8 cellular contexts compared by ENCODE assay signal in the genomic region with DNA sequence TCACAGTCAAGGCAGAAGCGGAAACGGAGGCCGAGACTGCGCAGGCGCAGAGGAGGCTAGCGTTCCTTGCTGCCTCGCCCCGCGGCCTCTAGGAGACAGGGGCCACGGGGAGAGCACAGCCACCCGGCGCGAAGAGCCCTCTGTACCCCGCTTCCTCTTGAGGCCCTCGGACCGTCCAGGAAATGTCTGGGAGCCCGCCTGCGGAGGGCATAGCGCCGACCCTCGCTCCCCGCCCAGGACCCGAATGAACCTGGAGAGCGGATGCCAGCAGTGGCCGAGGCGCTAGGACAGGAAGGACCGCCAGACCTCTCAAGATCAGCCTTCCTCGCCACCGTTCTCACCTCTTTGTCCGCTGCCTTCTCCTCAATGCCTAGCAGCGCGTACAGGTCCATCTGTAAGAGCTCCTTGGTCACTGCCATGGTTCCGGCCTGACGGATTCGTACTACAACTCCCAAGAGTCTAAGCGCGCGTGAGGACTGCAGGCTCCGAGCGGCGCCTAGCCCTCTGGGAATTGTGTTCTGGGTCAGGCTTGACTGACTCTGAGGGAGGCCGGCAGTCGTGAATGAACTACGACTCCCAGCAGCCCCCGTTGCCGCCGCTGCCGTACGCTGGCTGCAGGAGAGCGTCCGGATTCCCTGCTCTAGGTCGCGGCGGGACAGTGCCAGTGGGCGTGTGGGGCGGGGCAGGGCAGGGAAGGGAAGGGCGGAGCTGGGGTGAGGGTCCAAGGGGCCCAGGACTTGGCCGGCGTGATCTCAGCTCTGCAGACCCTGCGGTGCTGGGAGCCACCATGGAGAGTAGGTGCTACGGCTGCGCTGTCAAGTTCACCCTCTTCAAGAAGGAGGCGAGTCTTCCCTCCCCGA. TPM values are rescaled to one million over a fixed set of nuclear protein-coding genes. Genes with fewer than 3 reads are reported as not detected.
DNase-seq lines count a peak whose midpoint lies in the region; ATAC-seq and TF ChIP-seq lines count a peak whose summit lies in the region.

A gene with protein sequence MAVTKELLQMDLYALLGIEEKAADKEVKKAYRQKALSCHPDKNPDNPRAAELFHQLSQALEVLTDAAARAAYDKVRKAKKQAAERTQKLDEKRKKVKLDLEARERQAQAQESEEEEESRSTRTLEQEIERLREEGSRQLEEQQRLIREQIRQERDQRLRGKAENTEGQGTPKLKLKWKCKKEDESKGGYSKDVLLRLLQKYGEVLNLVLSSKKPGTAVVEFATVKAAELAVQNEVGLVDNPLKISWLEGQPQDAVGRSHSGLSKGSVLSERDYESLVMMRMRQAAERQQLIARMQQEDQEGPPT (minus strand): TSS at position 446 of the 860 bp plus-strand sequence. CDS start 27 bp downstream, at position 419.
A gene with protein sequence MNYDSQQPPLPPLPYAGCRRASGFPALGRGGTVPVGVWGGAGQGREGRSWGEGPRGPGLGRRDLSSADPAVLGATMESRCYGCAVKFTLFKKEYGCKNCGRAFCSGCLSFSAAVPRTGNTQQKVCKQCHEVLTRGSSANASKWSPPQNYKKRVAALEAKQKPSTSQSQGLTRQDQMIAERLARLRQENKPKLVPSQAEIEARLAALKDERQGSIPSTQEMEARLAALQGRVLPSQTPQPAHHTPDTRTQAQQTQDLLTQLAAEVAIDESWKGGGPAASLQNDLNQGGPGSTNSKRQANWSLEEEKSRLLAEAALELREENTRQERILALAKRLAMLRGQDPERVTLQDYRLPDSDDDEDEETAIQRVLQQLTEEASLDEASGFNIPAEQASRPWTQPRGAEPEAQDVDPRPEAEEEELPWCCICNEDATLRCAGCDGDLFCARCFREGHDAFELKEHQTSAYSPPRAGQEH (plus strand): TSS at position 62 of the 860 bp plus-strand sequence. CDS start 501 bp downstream, at position 563.

- no peaks in the 10 kb centered on the region for H3K9me3 Mint-ChIP-seq in activated CD4-positive, alpha-beta T cell treated with anti-CD3 and anti-CD28 coated beads, Interleukin-2, amount 10 ng/mL, durations not matched to agents 24 days and 14 days

- H4K20me1 ChIP-seq in BLaER1 treated with 17β-estradiol and CSF1 and Interleukin-3, amounts not matched to agents 10 nM and 100 nM: peaks cover 0 to 11% (median 0%) of the 10 kb centered on the region in 11 experiments; a peak in 6 of 22 replicates

- peak within 1 kb of the TSS; percentile 96 for H3K27ac Mint-ChIP-seq in activated CD4-positive, alpha-beta T cell treated with anti-CD3 and anti-CD28 coated beads, Interleukin-2, amount 10 ng/mL, durations not matched to agents 24 days and 14 days

- H3K27me3 ChIP-seq in BLaER1 treated with 17β-estradiol and CSF1 and Interleukin-3, amounts not matched to agents 10 nM and 100 nM: no peaks in the 10 kb centered on the region

- peak within 1 kb of the TSS; percentile 93 for H3K4me3 Mint-ChIP-seq in activated CD4-positive, alpha-beta T cell treated with anti-CD3 and anti-CD28 coated beads, Interleukin-2, amount 10 ng/mL, durations not matched to agents 24 days and 14 days

- H3K4me1 ChIP-seq in BLaER1 treated with 17β-estradiol and CSF1 and Interleukin-3, amounts not matched to agents 10 nM and 100 nM: peaks cover 27 to 46% (median 36%) of the 10 kb centered on the region in 10 experiments

- peaks cover 13% of the 10 kb centered on the region for H3K4me1 Mint-ChIP-seq in activated CD4-positive, alpha-beta T cell treated with anti-CD3 and anti-CD28 coated beads, Interleukin-2, amount 10 ng/mL, durations not matched to agents 24 days and 14 days

- ATAC-seq in GM19324 (IDR thresholded peaks at IDR 0.05; ENCODE audit: low FRiP score, unreplicated experiment) (peak; percentile 97), HG03469 (IDR thresholded peaks at IDR 0.05; ENCODE audit: unreplicated experiment) (peak; percentile 84), left colon (peak; percentile 91)

- no peaks in the 10 kb centered on the region for H3K9me3 ChIP-seq in BLaER1 treated with 17β-estradiol and CSF1 and Interleukin-3, amounts not matched to agents 10 nM and 100 nM (replicated peaks in 1 of 11)

- H3K4me2 ChIP-seq in BLaER1 treated with 17β-estradiol and CSF1 and Interleukin-3, amounts not matched to agents 10 nM and 100 nM: peak within 1 kb of the TSS; percentile 74 to 95 (median 90)

- TF ChIP-seq CTCF in coronary artery (IDR thresholded peaks at IDR 0.05): no peak

- H3K9ac ChIP-seq in BLaER1 treated with 17β-estradiol and CSF1 and Interleukin-3, amounts not matched to agents 10 nM and 100 nM: peak within 1 kb of the TSS; percentile 85 to 98 (median 93)

- DNase-seq in NCI-H526 treated with DMSO at 0.1 percent for 48 hours (lab: John Stamatoyannopoulos, UW) (peak; percentile 97), coronary artery (ENCODE audit: low spot score) (peak; percentile 96), left colon (peak; percentile 95 to 98)
- DNase-seq in activated CD4-positive, alpha-beta T cell treated with anti-CD3 and anti-CD28 coated beads, Interleukin-2, amount 10 ng/mL, durations not matched to agents 24 days and 14 days: peak; percentile 98
- peak; percentile 96 for DNase-seq in stimulated activated CD4-positive, alpha-beta T cell treated with anti-CD3 and anti-CD28 coated beads, Interleukin-1b, Interleukin-23, amount 100 ng/mL, for 48 hours

- intact Hi-C loops in activated CD4-positive, alpha-beta T cell treated with anti-CD3 and anti-CD28 coated beads, Interleukin-2, amount 10 ng/mL, durations not matched to agents 24 days and 14 days (cut with micrococcal nuclease): loop anchor here (1.0 to 2.0 kb wide), 7 partner anchors 20 to 309 kb away; a partner anchor contains a TSS
- intact Hi-C loops in left colon (cut with DNase I, micrococcal nuclease): no loop called here

- H3K36me3 ChIP-seq in BLaER1 treated with 17β-estradiol and CSF1 and Interleukin-3, amounts not matched to agents 10 nM and 100 nM: peaks cover 10 to 44% (median 29%) of the 10 kb centered on the region in 11 experiments; a peak in 21 of 22 replicates

- peak within 1 kb of the TSS; percentile 76 to 89 (median 79) for H3K4me3 ChIP-seq in BLaER1 treated with 17β-estradiol and CSF1 and Interleukin-3, amounts not matched to agents 10 nM and 100 nM
- H3K4me3 ChIP-seq in coronary artery: peak within 1 kb of the TSS; percentile 84

- H3K27ac ChIP-seq in BLaER1 treated with 17β-estradiol and CSF1 and Interleukin-3, amounts not matched to agents 10 nM and 100 nM: peak within 1 kb of the TSS; percentile 84 to 98 (median 94)
- peak within 1 kb of the TSS; percentile 81 to 94 for H3K27ac ChIP-seq in coronary artery

- H3K27me3 Mint-ChIP-seq in activated CD4-positive, alpha-beta T cell treated with anti-CD3 and anti-CD28 coated beads, Interleukin-2, amount 10 ng/mL, durations not matched to agents 24 days and 14 days: no peaks in the 10 kb centered on the region

- H3K36me3 Mint-ChIP-seq in activated CD4-positive, alpha-beta T cell treated with anti-CD3 and anti-CD28 coated beads, Interleukin-2, amount 10 ng/mL, durations not matched to agents 24 days and 14 days (ENCODE audit: low read depth): peaks cover 24% of the 10 kb centered on the region

RNA-seq across cellular contexts. Expression of the first gene that starts in this region (rescaled TPM):
- total RNA-seq in activated CD4-positive, alpha-beta T cell treated with anti-CD3 and anti-CD28 coated beads, Interleukin-2, amount 10 ng/mL, durations not matched to agents 24 days and 14 days: 53.8 and 54.3 TPM in 2 replicates
- 10 to 100 TPM; 32.8 to 36.9 TPM for total RNA-seq in left colon

RNA-seq across cellular contexts. Expression of the second gene that starts in this region (rescaled TPM):
- total RNA-seq in activated CD4-positive, alpha-beta T cell treated with anti-CD3 and anti-CD28 coated beads, Interleukin-2, amount 10 ng/mL, durations not matched to agents 24 days and 14 days: 35.6 and 37.6 TPM in 2 replicates
- 10 to 100 TPM; 25.3 to 26.8 TPM for total RNA-seq in left colon

Comparison
In these comparisons a context has a peak if more than half of its experiments do, and no peak if none do; other contexts are left out.
1. Peak in every context shown above with its lines: DNase-seq, ATAC-seq, H3K4me3 ChIP-seq and H3K27ac ChIP-seq.